8 cellular contexts compared by ENCODE assay signal in genomic region chr19:12162513-12162881, GRCh38. TPM values are rescaled to one million over a fixed set of nuclear protein-coding genes. Genes with fewer than 3 reads are reported as not detected.
DNase-seq lines count a peak whose midpoint lies in the region; ATAC-seq and TF ChIP-seq lines count a peak whose summit lies in the region.

No MANE protein-coding gene starts in this region.

- peak overlapping the region; percentile 93 for H2AFZ ChIP-seq in OCI-LY3 (ENCODE audit: low read depth, low read length)

- H3K27ac ChIP-seq in OCI-LY3 (ENCODE audit: low read length) (no peak overlapping the region), esophagus squamous epithelium (peak overlapping the region; percentile 94 to 99 (median 96))

- DNase-seq in esophagus squamous epithelium (lab: John Stamatoyannopoulos, UW) (no peak), skeletal muscle cell (ENCODE audit: low read depth) (no peak), AG08396 (ENCODE audit: low spot score) (no peak), NCI-H1048 (lab: John Stamatoyannopoulos, UW) (no peak)
- no peak for DNase-seq in stimulated activated CD4-positive, alpha-beta T cell treated with anti-CD3 and anti-CD28 coated beads, Interleukin-2, amount 100 ng/mL, for 48 hours

- H3K36me3 ChIP-seq in OCI-LY3 (replicated peaks; ENCODE audit: low read depth, low read length): peaks cover 16% of the 10 kb centered on the region
- peaks cover 0 to 11% (median 0%) of the 10 kb centered on the region in 3 donors for H3K36me3 ChIP-seq in esophagus squamous epithelium

- peaks cover 47% of the 10 kb centered on the region for H3K79me2 ChIP-seq in OCI-LY3 (ENCODE audit: low read length)

- H3K4me3 ChIP-seq in OCI-LY3 (ENCODE audit: low read length): peak overlapping the region; percentile 78
- H3K4me3 ChIP-seq in esophagus squamous epithelium: peak overlapping the region; percentile 76 to 98 (median 87)
- H3K4me3 ChIP-seq in skeletal muscle cell (ENCODE audit: low read depth, low read length): peak overlapping the region; percentile 83

- H3K9me3 ChIP-seq in OCI-LY3 (ENCODE audit: insufficient read depth, low read length) (no peaks in the 10 kb centered on the region), esophagus squamous epithelium (no peaks in the 10 kb centered on the region)

- ATAC-seq in GM19351 (IDR thresholded peaks at IDR 0.05; ENCODE audit: unreplicated experiment) (peak; percentile 10), HG02571 (IDR thresholded peaks at IDR 0.05; ENCODE audit: unreplicated experiment) (no peak)

- TF ChIP-seq POLR2A in esophagus squamous epithelium (IDR thresholded peaks at IDR 0.05): no peak

- H4K20me1 ChIP-seq in OCI-LY3 (ENCODE audit: insufficient read depth, low read length): peaks cover 18% of the 10 kb centered on the region

- intact Hi-C loops in esophagus squamous epithelium (cut with DNase I): no loop called here

- peak overlapping the region; percentile 96 for H3K4me2 ChIP-seq in OCI-LY3 (ENCODE audit: low read length)

- peak overlapping the region; percentile 34 for H3K9ac ChIP-seq in OCI-LY3 (ENCODE audit: low read length)

- no peaks in the 10 kb centered on the region for H3K27me3 ChIP-seq in OCI-LY3 (ENCODE audit: low read depth, low read length)
- no peaks in the 10 kb centered on the region for H3K27me3 ChIP-seq in esophagus squamous epithelium

- no peak for TF ChIP-seq CTCF in OCI-LY3 (IDR thresholded peaks at IDR 0.05; ENCODE audit: low read depth, low read length)
- TF ChIP-seq CTCF in esophagus squamous epithelium (IDR thresholded peaks at IDR 0.05): no peak

- 13 to 20% methylated on average over 6 to 8 of the region's 8 CpGs for WGBS in esophagus squamous epithelium, 2 donors

- H3K4me1 ChIP-seq in OCI-LY3 (ENCODE audit: low read length) (peaks cover 6% of the 10 kb centered on the region), esophagus squamous epithelium (peaks cover 10 to 42% (median 23%) of the 10 kb centered on the region in 3 donors)

RNA-seq across cellular contexts. Expression of gene ZNF136, which starts 0.4 kb away (rescaled TPM):
- total RNA-seq in esophagus squamous epithelium: 10 to 100 TPM in 1 of 4 donors, 1 to 10 TPM in 3; 1.6 to 10.9 (median 5.0) TPM

RNA-seq across cellular contexts. Expression of gene ZNF625, which starts 6.0 kb away (rescaled TPM):
- total RNA-seq in esophagus squamous epithelium: 1 to 10 TPM; 2.0 to 6.7 (median 5.0) TPM

RNA-seq across cellular contexts. Expression of gene ZNF20, which starts 22.3 kb away (rescaled TPM):
- 1 to 10 TPM; 2.6 to 5.2 (median 3.8) TPM for total RNA-seq in esophagus squamous epithelium
